8 cellular contexts compared by ENCODE assay signal in the genomic region with DNA sequence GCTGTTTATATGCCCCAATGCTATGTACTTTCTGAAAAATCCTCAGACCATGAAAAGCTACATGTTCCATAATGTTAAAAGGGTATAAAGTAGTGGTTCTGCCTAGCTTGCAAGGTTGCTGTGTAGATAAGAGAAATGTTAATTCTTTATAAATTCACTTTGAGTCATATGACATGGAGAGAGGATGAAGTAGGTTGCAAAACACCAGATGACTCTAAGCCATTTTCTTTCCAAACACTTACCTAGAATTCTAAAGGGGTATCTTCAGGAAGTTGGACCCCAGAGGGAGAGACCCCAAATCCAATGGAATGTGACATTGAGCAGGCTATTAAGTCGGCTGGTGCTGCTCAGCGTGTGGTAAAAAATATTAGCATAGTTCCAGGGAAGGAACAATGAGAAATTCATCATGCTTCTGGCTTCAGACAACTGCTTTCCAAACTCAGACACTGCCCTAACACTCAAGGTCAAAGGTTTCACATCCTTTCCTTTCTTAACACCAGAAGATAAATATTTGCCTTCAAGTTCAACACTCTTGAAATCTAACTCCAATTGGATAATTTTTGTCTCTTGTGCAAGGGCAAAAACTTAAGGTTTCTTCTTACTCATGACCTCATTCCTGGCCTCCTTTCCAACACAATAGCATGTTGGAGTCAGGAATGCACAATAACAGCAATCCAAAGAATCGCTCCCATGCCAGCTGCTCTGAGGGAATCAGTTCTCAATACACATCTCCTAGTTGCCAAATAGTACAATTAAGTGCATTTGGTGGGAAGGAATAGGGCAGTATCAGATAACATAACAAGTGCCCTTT.
DNase-seq lines count a peak whose midpoint lies in the region; ATAC-seq and TF ChIP-seq lines count a peak whose summit lies in the region.

No MANE protein-coding gene starts in this region.

- H3K27ac Mint-ChIP-seq in activated naive CD8-positive, alpha-beta T cell treated with anti-CD3 and anti-CD28 coated beads for 36 hours = peak overlapping the region; percentile 64

- intact Hi-C loops in heart right ventricle (cut with DNase I) = no loop called here

- no peaks in the 10 kb centered on the region for H3K9me3 ChIP-seq in heart right ventricle

- H3K36me3 Mint-ChIP-seq in activated naive CD8-positive, alpha-beta T cell treated with anti-CD3 and anti-CD28 coated beads for 36 hours = peaks cover 36% of the 10 kb centered on the region

- H3K4me1 Mint-ChIP-seq in activated naive CD8-positive, alpha-beta T cell treated with anti-CD3 and anti-CD28 coated beads for 36 hours = peaks cover 89% of the 10 kb centered on the region

- H3K9me3 Mint-ChIP-seq in activated naive CD8-positive, alpha-beta T cell treated with anti-CD3 and anti-CD28 coated beads for 36 hours = peaks cover 7% of the 10 kb centered on the region

- H3K27ac ChIP-seq in heart right ventricle = peak overlapping the region; percentile 0 to 89 (median 62)

- DNase-seq in GM03348 (ENCODE audit: low spot score) (peak; percentile 56), heart right ventricle (no peak), retinal pigment epithelial cell (ENCODE audit: low read depth) (peak; percentile 96), KBM-7 (no peak), COR-L47 (lab: John Stamatoyannopoulos, UW) (no peak)
- no peak for DNase-seq in activated naive CD8-positive, alpha-beta T cell treated with anti-CD3 and anti-CD28 coated beads for 36 hours

- H3K27me3 Mint-ChIP-seq in activated naive CD8-positive, alpha-beta T cell treated with anti-CD3 and anti-CD28 coated beads for 36 hours = no peaks in the 10 kb centered on the region

- no peak for TF ChIP-seq CTCF in heart right ventricle (IDR thresholded peaks at IDR 0.05)
- no peak for TF ChIP-seq CTCF in retinal pigment epithelial cell (conservative IDR thresholded peaks at IDR 0.05; ENCODE audit: low read depth, low read length)

- no peak overlapping the region for H3K4me3 ChIP-seq in heart right ventricle
- H3K4me3 ChIP-seq in retinal pigment epithelial cell (ENCODE audit: low read length) = no peak overlapping the region

- H3K4me1 ChIP-seq in heart right ventricle = peaks cover 16 to 88% (median 71%) of the 10 kb centered on the region in 9 donors

- peaks cover 0 to 17% (median 0%) of the 10 kb centered on the region in 9 donors for H3K36me3 ChIP-seq in heart right ventricle

- H3K27me3 ChIP-seq in heart right ventricle = no peaks in the 10 kb centered on the region

- in situ Hi-C loops in KBM-7 (cut with MboI; ENCODE audit: low pct_unique_long_range_greater_than_20kb, low sequenced_read_pairs) = no loop called here

- peak in 7 of 8 donors; percentile 39 to 65 (median 49) for ATAC-seq in heart right ventricle
- no peak for ATAC-seq in GM19455 (IDR thresholded peaks at IDR 0.05; ENCODE audit: unreplicated experiment)
- ATAC-seq in GM19023 (IDR thresholded peaks at IDR 0.05; ENCODE audit: unreplicated experiment) = no peak

- 19 to 24% methylated on average over 3 of the region's 3 CpGs for WGBS in heart right ventricle, 2 donors

- H3K4me3 Mint-ChIP-seq in activated naive CD8-positive, alpha-beta T cell treated with anti-CD3 and anti-CD28 coated beads for 36 hours = no peak overlapping the region

Comparison
In these comparisons a context has a peak if more than half of its experiments do, and no peak if none do; other contexts are left out.
1. DNase-seq: peak in GM03348 (single experiment) and retinal pigment epithelial cell (single experiment); none in activated naive CD8-positive, alpha-beta T cell treated with anti-CD3 and anti-CD28 coated beads for 36 hours (single experiment), heart right ventricle (0 of 2), KBM-7 (single experiment) and COR-L47 (single experiment).
2. ATAC-seq: peak in heart right ventricle (7 of 8); none in GM19455 (single experiment) and GM19023 (single experiment).